Comparison of ENCODE assay signal across 21 cellular contexts in genomic region chr20:15012551-15012950, GRCh38.
DNase-seq lines count a peak whose midpoint lies in the region; ATAC-seq and FAIRE-seq lines count a peak whose summit lies in the region.
"Had no signal": no experiment of that assay in that cellular context is flagged by ENCODE, and none has a peak within 500 bp of the region (broad histone marks: within the 10 kb centered on the region; RNA-seq: fewer than 3 reads in every experiment).

No MANE protein-coding gene starts in this region.

- H3K9ac ChIP-seq in BLaER1 treated with 17β-estradiol and CSF1 and Interleukin-3, amounts not matched to agents 10 nM and 100 nM: peak overlapping the region in 2 of 11 experiments; percentile 10 to 48; a peak in 1 of 22 replicates

- DNase-seq in NCI-H1417 (lab: John Stamatoyannopoulos, UW) (peak; percentile 3 to 84 (median 64)), NCI-H345 treated with DMSO at 0.1 percent for 48 hours (lab: John Stamatoyannopoulos, UW; ENCODE audit: unreplicated experiment) (peak; percentile 83), left kidney (ENCODE audit: low read depth, low spot score) (peak; percentile 85), occipital lobe (lab: John Stamatoyannopoulos, UW) (no peak), SW 1271 (lab: John Stamatoyannopoulos, UW) (no peak), urothelium cell line (ENCODE audit: low spot score) (no peak)
- DNase-seq: ACHN; amygdala; CD4-positive, alpha-beta memory T cell; central memory CD4-positive, alpha-beta T cell; effector CD4-positive, alpha-beta T cell; mammary epithelial cell; natural killer cell; NCI-H2227 treated with DMSO at 0.1 percent for 48 hours; SIG-M5; stimulated activated naive CD4-positive, alpha-beta T cell; T-helper 9 cell had no signal

- peak overlapping the region in 3 of 11 experiments; percentile 14 to 64 (median 20); a peak in 3 of 22 replicates for H3K27ac ChIP-seq in BLaER1 treated with 17β-estradiol and CSF1 and Interleukin-3, amounts not matched to agents 10 nM and 100 nM

- H3K4me2 ChIP-seq in BLaER1 treated with 17β-estradiol and CSF1 and Interleukin-3, amounts not matched to agents 10 nM and 100 nM: peak overlapping the region in 9 of 11 experiments; percentile 18 to 84 (median 68); a peak in 16 of 22 replicates

- peaks cover 0 to 11% (median 4%) of the 10 kb centered on the region in 11 experiments; a peak in 13 of 22 replicates for H3K9me3 ChIP-seq in BLaER1 treated with 17β-estradiol and CSF1 and Interleukin-3, amounts not matched to agents 10 nM and 100 nM (replicated peaks in 1 of 11)

- peak overlapping the region in 1 of 10 experiments; percentile 9; a peak in 1 of 20 replicates for H3K4me3 ChIP-seq in BLaER1 treated with 17β-estradiol and CSF1 and Interleukin-3, amounts not matched to agents 10 nM and 100 nM

- no peaks in the 10 kb centered on the region for H4K20me1 ChIP-seq in BLaER1 treated with 17β-estradiol and CSF1 and Interleukin-3, amounts not matched to agents 10 nM and 100 nM

- H3K36me3 ChIP-seq in BLaER1 treated with 17β-estradiol and CSF1 and Interleukin-3, amounts not matched to agents 10 nM and 100 nM: no peaks in the 10 kb centered on the region

- no peaks in the 10 kb centered on the region for H3K27me3 ChIP-seq in BLaER1 treated with 17β-estradiol and CSF1 and Interleukin-3, amounts not matched to agents 10 nM and 100 nM

- H3K4me1 ChIP-seq in BLaER1 treated with 17β-estradiol and CSF1 and Interleukin-3, amounts not matched to agents 10 nM and 100 nM: peaks cover 0 to 27% (median 20%) of the 10 kb centered on the region in 10 experiments; a peak in 16 of 20 replicates

- no peak for FAIRE-seq in urothelium cell line (lab: Jason Lieb, UNC)
- FAIRE-seq: islet of Langerhans had no signal

- no peak for ATAC-seq in HG03460 (IDR thresholded peaks at IDR 0.05; ENCODE audit: unreplicated experiment)
- ATAC-seq: activated CD4-positive, CD25-positive, alpha-beta regulatory T cell treated with anti-CD3 and anti-CD28 coated beads, Interleukin-2, amount 50 U/mL, for 24 hours; natural killer cell had no signal

Comparison
In these comparisons a context has a peak if more than half of its experiments do, and no peak if none do; other contexts are left out.
1. DNase-seq: peak in NCI-H1417 (3 of 3), NCI-H345 treated with DMSO at 0.1 percent for 48 hours (single experiment) and left kidney (single experiment); none in occipital lobe (single experiment), SW 1271 (0 of 2) and urothelium cell line (single experiment).